Comparison of ENCODE assay signal across 24 cellular contexts in the genomic region with DNA sequence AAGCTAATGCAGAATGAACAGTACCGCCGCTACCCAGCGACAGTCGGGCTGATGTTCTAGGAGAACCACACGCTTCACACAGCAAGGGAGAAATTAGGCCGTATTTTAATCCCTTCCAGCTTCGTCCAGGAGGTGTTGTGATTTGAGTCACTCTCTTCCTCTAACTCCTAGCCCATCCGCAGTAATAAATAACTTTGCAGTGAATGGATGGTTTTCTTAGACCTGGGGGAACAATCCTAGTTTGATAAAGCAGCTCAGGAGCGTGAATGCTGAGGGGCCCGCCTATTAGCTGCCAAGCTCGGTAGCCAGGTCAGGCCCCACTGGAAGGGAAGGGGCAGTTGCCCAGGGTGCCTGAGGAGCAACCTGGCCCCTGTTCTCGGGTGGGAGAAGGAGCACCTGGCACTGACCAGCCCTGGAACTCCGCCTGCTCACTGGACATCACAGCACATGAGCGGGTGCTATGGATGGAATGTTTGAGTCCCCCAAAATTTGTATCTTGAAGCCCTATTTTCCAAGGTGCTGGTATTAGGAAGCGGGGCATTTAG.
DNase-seq lines count a peak whose midpoint lies in the region; ATAC-seq, FAIRE-seq and TF ChIP-seq lines count a peak whose summit lies in the region.
"Had no signal": no experiment of that assay in that cellular context is flagged by ENCODE, and none has a peak within 500 bp of the region (broad histone marks: within the 10 kb centered on the region; RNA-seq: fewer than 3 reads in every experiment).

No MANE protein-coding gene starts in this region.

- H3K4me1 Mint-ChIP-seq in Caco-2 (ENCODE audit: low read depth, unreplicated experiment) (peaks cover 46% of the 10 kb centered on the region), chondrocyte (ENCODE audit: low read depth) (peaks cover 57% of the 10 kb centered on the region), nephron (peaks cover 63% of the 10 kb centered on the region)

- H3K4me1 ChIP-seq in Caco-2 (peaks cover 79% of the 10 kb centered on the region), sigmoid colon (peaks cover 0 to 26% (median 23%) of the 10 kb centered on the region in 4 donors)

- TF ChIP-seq CTCF in Caco-2 (IDR thresholded peaks at IDR 0.05; ENCODE audit: insufficient read depth in 1 of 2, low read depth in 1 of 2, low read length in 1 of 2, severe bottlenecking in 1 of 2, unreplicated experiment in 1 of 2) (no peak), chondrocyte (IDR thresholded peaks at IDR 0.05) (no peak), nephron (IDR thresholded peaks at IDR 0.05; ENCODE audit: unreplicated experiment in 3 of 3) (no peak), sigmoid colon (IDR thresholded peaks at IDR 0.05) (no peak)

- no peak for FAIRE-seq in frontal cortex (lab: Jason Lieb, UNC)
- FAIRE-seq: G401.6, GM12892, GM18507, HTR-8/SVneo had no signal

- intact Hi-C loops in Caco-2 (cut with micrococcal nuclease; ENCODE audit: unreplicated experiment) = loop anchor here (5.0 kb wide), 1 partner anchor 193 kb away; no protein-coding TSS in a partner anchor
- intact Hi-C loops in sigmoid colon (cut with DNase I) = no loop called here

- no peaks in the 10 kb centered on the region for H3K36me3 ChIP-seq in Caco-2 (ENCODE audit: control insufficient read depth, insufficient read depth, low read length)
- no peaks in the 10 kb centered on the region for H3K36me3 ChIP-seq in sigmoid colon
- H3K36me3 ChIP-seq: Peyer's patch, SJSA1 had no signal

- H3K9me3 ChIP-seq in Caco-2 = no peaks in the 10 kb centered on the region
- H3K9me3 ChIP-seq in sigmoid colon = no peaks in the 10 kb centered on the region
- H3K9me3 ChIP-seq: Peyer's patch, SJSA1 had no signal

- H3K27me3 Mint-ChIP-seq in Caco-2 (ENCODE audit: insufficient read depth, unreplicated experiment) (no peaks in the 10 kb centered on the region), chondrocyte (ENCODE audit: low read depth) (peaks cover 24% of the 10 kb centered on the region), nephron (ENCODE audit: low read depth) (peaks cover 30% of the 10 kb centered on the region)

- H3K4me3 Mint-ChIP-seq in Caco-2 (ENCODE audit: unreplicated experiment) = no peak overlapping the region
- H3K4me3 Mint-ChIP-seq in chondrocyte (ENCODE audit: unreplicated experiment) = no peak overlapping the region
- no peak overlapping the region for H3K4me3 Mint-ChIP-seq in nephron
- H3K4me3 Mint-ChIP-seq: CD8-positive, alpha-beta T cell had no signal

- ATAC-seq in HG03521 (IDR thresholded peaks at IDR 0.05; ENCODE audit: unreplicated experiment) = no peak
- ATAC-seq: CD8-positive, alpha-beta T cell had no signal

- H3K9me3 Mint-ChIP-seq in Caco-2 (ENCODE audit: unreplicated experiment) (no peaks in the 10 kb centered on the region), chondrocyte (ENCODE audit: low read depth) (no peaks in the 10 kb centered on the region), nephron (no peaks in the 10 kb centered on the region)
- H3K9me3 Mint-ChIP-seq: CD8-positive, alpha-beta T cell had no signal

- WGBS in sigmoid colon, 2 donors = 94 to 96% methylated on average over 15 of the region's 15 CpGs

- H3K36me3 Mint-ChIP-seq in Caco-2 (ENCODE audit: insufficient read depth, unreplicated experiment) (no peaks in the 10 kb centered on the region), chondrocyte (ENCODE audit: low read depth) (peaks cover 1% of the 10 kb centered on the region), nephron (ENCODE audit: low read depth) (no peaks in the 10 kb centered on the region)
- H3K36me3 Mint-ChIP-seq: CD8-positive, alpha-beta T cell had no signal

- TF ChIP-seq EP300 in sigmoid colon (IDR thresholded peaks at IDR 0.05) = no peak

- no TSS peak for BruUV-seq in Caco-2 (replicated peaks; lab: Mats Ljungman, UMichigan)

- H3K4me3 ChIP-seq in Caco-2 (ENCODE audit: low read depth, low read length) (no peak overlapping the region), sigmoid colon (no peak overlapping the region)
- H3K4me3 ChIP-seq: GM23248, Peyer's patch, SJSA1 had no signal

- H3K27ac ChIP-seq in sigmoid colon = no peak overlapping the region
- H3K27ac ChIP-seq: GM23248, KMS-11, Peyer's patch, SJSA1 had no signal

- POLR2A ChIA-PET in Caco-2 (lab: Charles Lee) = no interaction called here

- H3K27ac Mint-ChIP-seq in Caco-2 (ENCODE audit: unreplicated experiment) (peak overlapping the region; percentile 65), chondrocyte (ENCODE audit: unreplicated experiment) (no peak overlapping the region), nephron (peak overlapping the region; percentile 26 to 71 (median 28))
- H3K27ac Mint-ChIP-seq: CD8-positive, alpha-beta T cell had no signal

- no peaks in the 10 kb centered on the region for H3K27me3 ChIP-seq in Caco-2 (replicated peaks; ENCODE audit: control insufficient read depth, insufficient read depth, low read length)
- H3K27me3 ChIP-seq in sigmoid colon = peaks cover 0 to 24% (median 14%) of the 10 kb centered on the region in 3 donors
- H3K27me3 ChIP-seq: Peyer's patch, SJSA1 had no signal

- TF ChIP-seq POLR2A in sigmoid colon (IDR thresholded peaks at IDR 0.05) = no peak

- CTCF ChIA-PET in Caco-2 (lab: Charles Lee) = no interaction called here

- no peak for DNase-seq in Caco-2
- DNase-seq in chondrocyte (ENCODE audit: low spot score) = peak; percentile 77
- peak; percentile 52 for DNase-seq in sigmoid colon
- DNase-seq in frontal cortex (ENCODE audit: low spot score in 2 of 2) = no peak
- DNase-seq in T-helper 2 cell = no peak
- DNase-seq: CD8-positive, alpha-beta T cell; GM23248; HCEC 1CT; IMR-90; NCI-H1092 treated with DMSO at 0.1 percent for 48 hours; NCI-H146; NCI-H2029; NCI-H345; NCI-H524 treated with DMSO at 0.1 percent for 48 hours; NCI-H82 had no signal

Comparison
In these comparisons a context has a peak if more than half of its experiments do, and no peak if none do; other contexts are left out.
1. DNase-seq: peak in chondrocyte (single experiment) and sigmoid colon (single experiment); none in Caco-2 (0 of 2), frontal cortex (0 of 2) and T-helper 2 cell (0 of 5).